ENCODE assay signal across 22 cellular contexts in the genomic region with DNA sequence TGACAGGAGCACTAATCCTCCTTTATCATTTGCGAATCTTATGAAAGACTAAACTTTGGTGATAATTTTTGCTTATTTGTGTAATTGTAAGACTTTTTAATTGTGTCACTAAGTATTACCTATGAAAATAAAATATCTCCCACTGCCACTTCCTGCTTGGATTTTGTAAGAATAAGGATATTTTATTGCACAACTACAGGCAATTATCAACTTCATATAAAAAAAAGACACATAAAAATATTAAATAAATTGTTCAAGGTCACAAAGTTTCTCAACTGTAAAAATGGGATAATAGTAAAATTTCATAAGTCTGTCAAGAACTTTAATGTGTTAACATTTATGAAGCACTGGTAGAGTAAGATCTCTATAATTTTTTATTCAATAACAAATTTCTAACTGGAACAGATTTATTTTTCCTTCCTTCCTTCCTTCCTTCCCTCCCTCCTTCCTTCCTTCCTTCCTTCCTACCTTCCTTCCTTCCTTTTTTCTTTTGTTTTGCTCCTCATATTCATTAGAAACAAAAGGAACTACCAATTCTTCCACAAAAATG.
DNase-seq lines count a peak whose midpoint lies in the region; FAIRE-seq and TF ChIP-seq lines count a peak whose summit lies in the region.
"Had no signal": no experiment of that assay in that cellular context is flagged by ENCODE, and none has a peak within 500 bp of the region (broad histone marks: within the 10 kb centered on the region; RNA-seq: fewer than 3 reads in every experiment).

No MANE protein-coding gene starts in this region.

- POLR2A ChIA-PET in A673 (lab: Charles Lee; ENCODE audit: low non-redundant PET): no interaction called here

- H3K9ac ChIP-seq in neural cell (ENCODE audit: low read length): no peak overlapping the region
- H3K9ac ChIP-seq: BLaER1, GM23248 had no signal

- no peaks in the 10 kb centered on the region for H3K9me2 ChIP-seq in neural cell (ENCODE audit: insufficient read depth, low read length)

- H2AFZ ChIP-seq in neural cell (ENCODE audit: low read depth, low read length): no peak overlapping the region
- H2AFZ ChIP-seq: GM23248 had no signal

- H3K4me3 ChIP-seq in A673 (ENCODE audit: low read depth, low read length, poor library complexity, severe bottlenecking) (no peak overlapping the region), neural cell (ENCODE audit: low read length) (no peak overlapping the region)
- H3K4me3 ChIP-seq: BLaER1, GM12878, GM23248 had no signal

- intact Hi-C loops in A673 (cut with micrococcal nuclease; ENCODE audit: unreplicated experiment): loop anchor here (1.0 to 10.0 kb wide), 8 partner anchors 18 to 1896 kb away; no protein-coding TSS in a partner anchor

- no peaks in the 10 kb centered on the region for H3K79me2 ChIP-seq in neural cell (replicated peaks; ENCODE audit: insufficient read depth, low read length)

- BruUV-seq in A673 (replicated peaks; lab: Mats Ljungman, UMichigan): no TSS peak

- H4K20me1 ChIP-seq in neural cell (ENCODE audit: insufficient read depth): no peaks in the 10 kb centered on the region
- H4K20me1 ChIP-seq: BLaER1 had no signal

- CTCF ChIA-PET in A673 (lab: Charles Lee): interaction anchor here (0.9 to 1.0 kb wide), 2 partner anchors 18 to 590 kb away, joined by 3 to 4 read pairs; no protein-coding TSS in a partner anchor

- peak; percentile 83 for FAIRE-seq in colon (lab: Jason Lieb, UNC)
- FAIRE-seq: D721Med, GM12878, GM18507, H1 had no signal

- H3K4me2 ChIP-seq in neural cell (ENCODE audit: low read length): no peak overlapping the region
- H3K4me2 ChIP-seq: BLaER1 had no signal

- H3K36me3 ChIP-seq in A673 (ENCODE audit: insufficient read depth, low read length, poor library complexity, severe bottlenecking): peaks cover 5% of the 10 kb centered on the region
- no peaks in the 10 kb centered on the region for H3K36me3 ChIP-seq in neural cell (ENCODE audit: insufficient read depth, low read length)
- H3K36me3 ChIP-seq: BLaER1 had no signal

- H3F3A ChIP-seq in neural cell (ENCODE audit: insufficient read depth, low read length, poor library complexity, severe bottlenecking): no peaks in the 10 kb centered on the region

- TF ChIP-seq RAD21 in neural cell (conservative IDR thresholded peaks at IDR 0.05): no peak

- H3K27ac ChIP-seq in A673 (ENCODE audit: low read depth, low read length, poor library complexity, severe bottlenecking): peak overlapping the region; percentile 98
- H3K27ac ChIP-seq in neural cell (ENCODE audit: low read length): peak overlapping the region; percentile 37
- H3K27ac ChIP-seq: BLaER1, C4-2B, GM23248 had no signal

- TF ChIP-seq EP300 in neural cell (conservative IDR thresholded peaks at IDR 0.05; ENCODE audit: poor library complexity, severe bottlenecking): no peak

- in situ Hi-C loops in GM13977 (cut with MboI; ENCODE audit: low pct_unique_long_range_greater_than_20kb, low sequenced_read_pairs, unreplicated experiment): no loop called here

- no peak for TF ChIP-seq CTCF in A673 (conservative IDR thresholded peaks at IDR 0.05; ENCODE audit: low read depth, low read length)
- no peak for TF ChIP-seq CTCF in neural cell (IDR thresholded peaks at IDR 0.05; ENCODE audit: poor library complexity, severe bottlenecking)
- no peak for TF ChIP-seq CTCF in GM13977 (IDR thresholded peaks at IDR 0.05; ENCODE audit: extremely low read depth, insufficient read depth, missing control alignments)

- peaks cover 34% of the 10 kb centered on the region for H3K4me1 ChIP-seq in A673 (ENCODE audit: insufficient read depth, low read length, poor library complexity, severe bottlenecking)
- H3K4me1 ChIP-seq: BLaER1 had no signal

- DNase-seq in A673 (ENCODE audit: low spot score) (peak; percentile 90), GM13977 (ENCODE audit: low spot score) (no peak), COLO668 (lab: John Stamatoyannopoulos, UW; ENCODE audit: unreplicated experiment) (no peak), middle frontal gyrus (ENCODE audit: extremely low spot score, low spot score) (no peak)
- DNase-seq: 8988T; CD4-positive, CD25-positive, alpha-beta regulatory T cell; CD8-positive, alpha-beta T cell; DMS 273 treated with DMSO at 0.1 percent for 48 hours; DMS79; EL; GDM1; GM23248; H7; HCEC 1CT had no signal

- H3K9me3 ChIP-seq in A673 (ENCODE audit: low read depth, low read length, poor library complexity, severe bottlenecking) (peaks cover 23% of the 10 kb centered on the region), neural cell (ENCODE audit: low read length) (no peaks in the 10 kb centered on the region)
- H3K9me3 ChIP-seq: BLaER1 had no signal

- H3K27me3 ChIP-seq in A673 (replicated peaks; ENCODE audit: insufficient read depth, low read depth, low read length, poor library complexity): no peaks in the 10 kb centered on the region
- H3K27me3 ChIP-seq in neural cell (ENCODE audit: insufficient read depth, low read depth, low read length): no peaks in the 10 kb centered on the region

TF ChIP-seq in neural cell, 6 proteins besides CTCF, POLR2A, EP300 and RAD21:
- no peak for TF ChIP-seq MXI1 (conservative IDR thresholded peaks at IDR 0.05; ENCODE audit: poor library complexity, severe bottlenecking)
- TF ChIP-seq, protein P1, sequence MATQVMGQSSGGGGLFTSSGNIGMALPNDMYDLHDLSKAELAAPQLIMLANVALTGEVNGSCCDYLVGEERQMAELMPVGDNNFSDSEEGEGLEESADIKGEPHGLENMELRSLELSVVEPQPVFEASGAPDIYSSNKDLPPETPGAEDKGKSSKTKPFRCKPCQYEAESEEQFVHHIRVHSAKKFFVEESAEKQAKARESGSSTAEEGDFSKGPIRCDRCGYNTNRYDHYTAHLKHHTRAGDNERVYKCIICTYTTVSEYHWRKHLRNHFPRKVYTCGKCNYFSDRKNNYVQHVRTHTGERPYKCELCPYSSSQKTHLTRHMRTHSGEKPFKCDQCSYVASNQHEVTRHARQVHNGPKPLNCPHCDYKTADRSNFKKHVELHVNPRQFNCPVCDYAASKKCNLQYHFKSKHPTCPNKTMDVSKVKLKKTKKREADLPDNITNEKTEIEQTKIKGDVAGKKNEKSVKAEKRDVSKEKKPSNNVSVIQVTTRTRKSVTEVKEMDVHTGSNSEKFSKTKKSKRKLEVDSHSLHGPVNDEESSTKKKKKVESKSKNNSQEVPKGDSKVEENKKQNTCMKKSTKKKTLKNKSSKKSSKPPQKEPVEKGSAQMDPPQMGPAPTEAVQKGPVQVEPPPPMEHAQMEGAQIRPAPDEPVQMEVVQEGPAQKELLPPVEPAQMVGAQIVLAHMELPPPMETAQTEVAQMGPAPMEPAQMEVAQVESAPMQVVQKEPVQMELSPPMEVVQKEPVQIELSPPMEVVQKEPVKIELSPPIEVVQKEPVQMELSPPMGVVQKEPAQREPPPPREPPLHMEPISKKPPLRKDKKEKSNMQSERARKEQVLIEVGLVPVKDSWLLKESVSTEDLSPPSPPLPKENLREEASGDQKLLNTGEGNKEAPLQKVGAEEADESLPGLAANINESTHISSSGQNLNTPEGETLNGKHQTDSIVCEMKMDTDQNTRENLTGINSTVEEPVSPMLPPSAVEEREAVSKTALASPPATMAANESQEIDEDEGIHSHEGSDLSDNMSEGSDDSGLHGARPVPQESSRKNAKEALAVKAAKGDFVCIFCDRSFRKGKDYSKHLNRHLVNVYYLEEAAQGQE (IDR thresholded peaks at IDR 0.05; ENCODE audit: borderline replicate concordance): no peak
- TF ChIP-seq TAF1 (IDR thresholded peaks at IDR 0.05; ENCODE audit: low read depth): no peak
- no peak for TF ChIP-seq SMC3 (conservative IDR thresholded peaks at IDR 0.05; ENCODE audit: poor library complexity)
- TF ChIP-seq EZH2 (IDR thresholded peaks at IDR 0.05; ENCODE audit: borderline replicate concordance, insufficient read depth, low read length, poor library complexity, severe bottlenecking): no peak
- TF ChIP-seq POLR2AphosphoS5 (IDR thresholded peaks at IDR 0.05): no peak
